Comparison of ENCODE assay signal across 8 cellular contexts in genomic region chr1:175373786-175374623, GRCh38.
DNase-seq lines count a peak whose midpoint lies in the region; ATAC-seq and TF ChIP-seq lines count a peak whose summit lies in the region.
"Had no signal": no experiment of that assay in that cellular context is flagged by ENCODE, and none has a peak within 500 bp of the region (broad histone marks: within the 10 kb centered on the region; RNA-seq: fewer than 3 reads in every experiment).

No MANE protein-coding gene starts in this region.

- H3K79me2 ChIP-seq in DND-41 (ENCODE audit: insufficient read depth, low read length), result no peaks in the 10 kb centered on the region

- 59 to 60% methylated on average over 14 of the region's 14 CpGs for WGBS in lung, 2 donors
- WGBS in lower leg skin, 2 donors, result 57 to 66% methylated on average over 13 to 14 of the region's 14 CpGs

- DNase-seq in DND-41, result peak; percentile 33
- peak; percentile 42 for DNase-seq in NCI-H69 (lab: John Stamatoyannopoulos, UW)
- no peak for DNase-seq in chondrocyte (ENCODE audit: low spot score)
- DNase-seq in lung (ENCODE audit: low spot score), result no peak
- DNase-seq in lower leg skin (ENCODE audit: low spot score in 2 of 2), result no peak
- DNase-seq in putamen (ENCODE audit: low spot score), result no peak

- no peaks in the 10 kb centered on the region for H3K27me3 ChIP-seq in DND-41 (ENCODE audit: insufficient read depth, low read length, poor library complexity)
- no peaks in the 10 kb centered on the region for H3K27me3 ChIP-seq in lung (ENCODE audit: control insufficient read depth, insufficient read depth)

- no peaks in the 10 kb centered on the region for H3K9me3 Mint-ChIP-seq in chondrocyte (ENCODE audit: low read depth)
- H3K9me3 Mint-ChIP-seq: T-helper 1 cell treated with Interleukin-12 subunit alpha and Interleukin-12 subunit beta and Interleukin-4 antibody, amounts not matched to agents 30 μg/mL and 1 μg/mL, for 36 hours had no signal

- no peak overlapping the region for H3K4me3 Mint-ChIP-seq in chondrocyte (ENCODE audit: unreplicated experiment)
- H3K4me3 Mint-ChIP-seq: T-helper 1 cell treated with Interleukin-12 subunit alpha and Interleukin-12 subunit beta and Interleukin-4 antibody, amounts not matched to agents 30 μg/mL and 1 μg/mL, for 36 hours had no signal

- ATAC-seq in DND-41 (ENCODE audit: insufficient read depth, low read depth) (peak; percentile 81), GM19455 (IDR thresholded peaks at IDR 0.05; ENCODE audit: unreplicated experiment) (peak; percentile 57), lung (ENCODE audit: insufficient read depth, low FRiP score) (no peak)

- no peak overlapping the region for H3K27ac Mint-ChIP-seq in chondrocyte (ENCODE audit: unreplicated experiment)
- H3K27ac Mint-ChIP-seq: T-helper 1 cell treated with Interleukin-12 subunit alpha and Interleukin-12 subunit beta and Interleukin-4 antibody, amounts not matched to agents 30 μg/mL and 1 μg/mL, for 36 hours had no signal

- H3K36me3 ChIP-seq in DND-41 (ENCODE audit: insufficient read depth, low read length) (no peaks in the 10 kb centered on the region), lung (ENCODE audit: control insufficient read depth in 2 of 2, insufficient read depth in 2 of 2, low read length in 2 of 2) (no peaks in the 10 kb centered on the region)

- intact Hi-C loops in lower leg skin (cut with DNase I; ENCODE audit: low total_unique reads), result no loop called here

- peaks cover 5% of the 10 kb centered on the region for H3K27me3 Mint-ChIP-seq in chondrocyte (ENCODE audit: low read depth)

- H3K9ac ChIP-seq in DND-41 (ENCODE audit: low read depth, low read length), result no peak overlapping the region

- no peaks in the 10 kb centered on the region for H3K36me3 Mint-ChIP-seq in chondrocyte (ENCODE audit: low read depth)

- H2AFZ ChIP-seq in DND-41 (ENCODE audit: low read depth, low read length), result no peak overlapping the region

- H3K9me3 ChIP-seq in DND-41 (ENCODE audit: insufficient read depth, low read length, severe bottlenecking), result no peaks in the 10 kb centered on the region
- peaks cover 0 to 2% of the 10 kb centered on the region in 2 donors for H3K9me3 ChIP-seq in lung (ENCODE audit: control insufficient read depth in 2 of 2, insufficient read depth in 1 of 2, low read length in 1 of 2)

- H3K27ac ChIP-seq in DND-41 (ENCODE audit: low read length) (no peak overlapping the region), lung (ENCODE audit: low read depth in 1 of 2, low read length in 1 of 2) (no peak overlapping the region)

- H3K4me1 ChIP-seq in DND-41 (ENCODE audit: insufficient read depth, low read length) (no peaks in the 10 kb centered on the region), lung (ENCODE audit: control insufficient read depth in 2 of 2, insufficient read depth in 2 of 2, low read length in 2 of 2) (peaks cover 0 to 2% of the 10 kb centered on the region in 2 donors)

- H3K4me3 ChIP-seq in DND-41 (ENCODE audit: low read depth in 1 of 2, low read length in 2 of 2), result no peak overlapping the region
- no peak overlapping the region for H3K4me3 ChIP-seq in lung
- no peak overlapping the region for H3K4me3 ChIP-seq in lower leg skin (ENCODE audit: low read depth, poor library complexity, severe bottlenecking)

- TF ChIP-seq CTCF in DND-41 (IDR thresholded peaks at IDR 0.05; ENCODE audit: borderline replicate concordance, extremely low read depth, low read length, poor library complexity, severe bottlenecking) (peak; percentile 74), chondrocyte (IDR thresholded peaks at IDR 0.05) (peak; percentile 85), lung (IDR thresholded peaks at IDR 0.05; ENCODE audit: control extremely low read depth, extremely low read depth) (peak; percentile 30), lower leg skin (IDR thresholded peaks at IDR 0.05) (no peak)

- TF ChIP-seq POLR2A in lower leg skin (IDR thresholded peaks at IDR 0.05), result no peak

- H3K4me2 ChIP-seq in DND-41 (ENCODE audit: insufficient read depth, low read length), result no peak overlapping the region

- no peaks in the 10 kb centered on the region for H3K4me1 Mint-ChIP-seq in chondrocyte (ENCODE audit: low read depth)

- no peaks in the 10 kb centered on the region; the same call in 1 of the 2 replicates for H4K20me1 ChIP-seq in DND-41 (ENCODE audit: insufficient read depth, low read length)

Comparison
In these comparisons a context has a peak if more than half of its experiments do, and no peak if none do; other contexts are left out.
1. DNase-seq: peak in DND-41 (single experiment) and NCI-H69 (single experiment); none in chondrocyte (single experiment), lung (single experiment), lower leg skin (0 of 2) and putamen (single experiment).
2. CTCF ChIP-seq: peak in DND-41 (single experiment), chondrocyte (single experiment) and lung (single experiment); none in lower leg skin (0 of 3).